In the genomic region with DNA sequence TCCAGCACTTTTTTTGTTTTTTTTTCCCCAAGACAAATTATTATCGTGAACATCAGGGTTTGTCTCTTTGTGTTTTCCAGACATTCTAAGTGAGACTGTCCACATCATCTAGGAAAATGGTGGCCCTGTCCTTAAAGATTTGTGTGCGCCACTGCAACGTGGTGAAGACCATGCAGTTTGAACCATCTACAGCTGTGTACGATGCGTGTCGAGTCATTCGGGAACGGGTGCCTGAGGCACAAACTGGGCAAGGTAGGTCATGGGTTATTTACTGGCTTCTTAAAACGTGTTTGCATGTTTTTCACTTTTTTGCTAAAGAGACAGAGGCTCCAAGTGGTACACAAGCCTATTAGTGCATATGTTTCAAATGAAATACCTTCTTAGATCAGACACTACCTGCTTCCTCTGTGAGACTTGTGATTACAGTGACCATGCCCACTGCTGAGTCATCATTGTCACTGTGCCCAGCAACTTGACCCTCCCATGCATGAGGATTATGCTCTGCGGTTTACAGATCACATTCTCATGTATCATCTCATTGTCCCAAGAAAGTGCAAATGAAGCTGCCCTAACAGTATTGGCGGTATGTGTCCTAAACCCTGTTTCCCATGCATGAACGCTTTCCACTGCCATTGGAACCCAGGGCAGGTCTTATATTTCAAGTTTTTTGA, we compare ENCODE assay signal across 10 cellular contexts.
A peak's percentile ranks its signal among the peaks of the same experiment; 100 is the strongest.
DNase-seq lines count a peak whose midpoint lies in the region; ATAC-seq, FAIRE-seq and TF ChIP-seq lines count a peak whose summit lies in the region.
"Had no signal": no experiment of that assay in that cellular context is flagged by ENCODE, and none has a peak within 500 bp of the region (broad histone marks: within the 10 kb centered on the region; RNA-seq: fewer than 3 reads in every experiment).

No MANE protein-coding gene starts in this region.

- no peak overlapping the region for H4K5ac ChIP-seq in H1 (ENCODE audit: insufficient read length, low read depth, low read length)

- peaks cover 15% of the 10 kb centered on the region for H3K4me1 Mint-ChIP-seq in neural progenitor cell

- H2AK5ac ChIP-seq in H1 (ENCODE audit: low read depth, low read length) = no peak overlapping the region; the same call in 1 of the 2 replicates

- H2BK20ac ChIP-seq in H1 (ENCODE audit: low read length) = no peak overlapping the region

- TF ChIP-seq POLR2A in H1 (IDR thresholded peaks at IDR 0.05; ENCODE audit: control extremely low read depth in 1 of 2, low read depth in 2 of 2, low read length in 2 of 2) = no peak

- H3K27me3 ChIP-seq in H1 (replicated peaks in 1 of 4; ENCODE audit: control insufficient read depth in 3 of 4, extremely low read depth in 1 of 4, insufficient read depth in 3 of 4, low read length in 3 of 4) (no peaks in the 10 kb centered on the region), psoas muscle (ENCODE audit: insufficient read depth in 3 of 3, low read length in 2 of 3) (no peaks in the 10 kb centered on the region), neural progenitor cell (no peaks in the 10 kb centered on the region)
- H3K27me3 ChIP-seq: esophagus squamous epithelium had no signal

- ATAC-seq in psoas muscle (peak; percentile 85 to 91 (median 89)), HG03095 (IDR thresholded peaks at IDR 0.05; ENCODE audit: unreplicated experiment) (no peak)

- H3F3A ChIP-seq in neural progenitor cell (ENCODE audit: low read depth) = no peaks in the 10 kb centered on the region

- no peak overlapping the region for H3K27ac ChIP-seq in H1 (ENCODE audit: low read depth, low read length)
- H3K27ac ChIP-seq in psoas muscle = peak overlapping the region; percentile 72
- no peak overlapping the region for H3K27ac ChIP-seq in neural progenitor cell

- H3K79me2 ChIP-seq in H1 (ENCODE audit: control insufficient read depth in 1 of 2, insufficient read depth in 2 of 2, low read length in 2 of 2) = no peaks in the 10 kb centered on the region
- H3K79me2 ChIP-seq in neural progenitor cell (ENCODE audit: low read depth) = no peaks in the 10 kb centered on the region

- H4K20me1 ChIP-seq in H1 (replicated peaks in 1 of 2; ENCODE audit: control insufficient read depth in 1 of 2, insufficient read depth in 2 of 2, low read length in 2 of 2) = no peaks in the 10 kb centered on the region
- H4K20me1 ChIP-seq in neural progenitor cell (ENCODE audit: low read depth) = no peaks in the 10 kb centered on the region

- no peak for TF ChIP-seq RAD21 in H1 (IDR thresholded peaks at IDR 0.05 in 1 of 2, conservative IDR thresholded peaks at IDR 0.05 in 1 of 2; ENCODE audit: low read depth in 2 of 2, low read length in 2 of 2)

- H3K4me1 ChIP-seq in H1 (replicated peaks in 1 of 4; ENCODE audit: control insufficient read depth in 3 of 4, insufficient read depth in 4 of 4, low read length in 3 of 4) = peaks cover 1 to 7% (median 3%) of the 10 kb centered on the region in 4 experiments; a peak in 5 of 7 replicates
- peaks cover 24% of the 10 kb centered on the region for H3K4me1 ChIP-seq in psoas muscle
- H3K4me1 ChIP-seq in neural progenitor cell = peaks cover 8% of the 10 kb centered on the region

- H2BK15ac ChIP-seq in H1 (ENCODE audit: low read length) = no peak overlapping the region

- TF ChIP-seq CTCF in H1 (IDR thresholded peaks at IDR 0.05; ENCODE audit: control extremely low read depth in 1 of 3, insufficient read depth in 1 of 3, low read depth in 1 of 3, low read length in 3 of 3) = no peak
- no peak for TF ChIP-seq CTCF in psoas muscle (IDR thresholded peaks at IDR 0.05)
- no peak for TF ChIP-seq CTCF in neural progenitor cell (IDR thresholded peaks at IDR 0.05)

- H3K9ac ChIP-seq in H1 (replicated peaks in 1 of 4; ENCODE audit: extremely low read depth in 1 of 4, low read depth in 3 of 4, low read length in 3 of 4) = no peak overlapping the region
- no peak overlapping the region for H3K9ac ChIP-seq in neural progenitor cell

- no peaks in the 10 kb centered on the region for H3K9me3 Mint-ChIP-seq in neural progenitor cell

- H2AFZ ChIP-seq in H1 (ENCODE audit: low read length) = no peak overlapping the region
- no peak overlapping the region for H2AFZ ChIP-seq in neural progenitor cell (replicated peaks)

- DNase-seq in GM04504 (ENCODE audit: low read depth) (peak; percentile 78), NCI-H69 (lab: John Stamatoyannopoulos, UW) (peak; percentile 23), H1 (ENCODE audit: low read depth in 1 of 2, low spot score in 2 of 2) (no peak), psoas muscle (peak; percentile 62 to 78), hippocampal formation (lab: John Stamatoyannopoulos, UW) (no peak), neural progenitor cell (ENCODE audit: low spot score) (no peak)
- no peak for DNase-seq in activated CD8-positive, alpha-beta memory T cell treated with anti-CD3 and anti-CD28 coated beads, Interleukin-2, amount 50 U/mL, for 4 hours
- DNase-seq: esophagus squamous epithelium had no signal

- H3K23me2 ChIP-seq in H1 (ENCODE audit: low read depth, low read length) = no peaks in the 10 kb centered on the region

- no peak overlapping the region for H4K8ac ChIP-seq in H1 (ENCODE audit: extremely low read depth, insufficient read depth, low read length)

- H4K91ac ChIP-seq in H1 (replicated peaks; ENCODE audit: insufficient read length, low read length) = peak overlapping the region; percentile 72

- H3K36me3 ChIP-seq in H1 (ENCODE audit: control insufficient read depth in 2 of 4, insufficient read depth in 4 of 4, low read length in 3 of 4) (no peaks in the 10 kb centered on the region), psoas muscle (ENCODE audit: insufficient read depth in 1 of 2, low read depth in 1 of 2) (peaks cover 0 to 7% of the 10 kb centered on the region in 2 donors), neural progenitor cell (no peaks in the 10 kb centered on the region)

- TF ChIP-seq EP300 in H1 (IDR thresholded peaks at IDR 0.05; ENCODE audit: borderline replicate concordance in 1 of 2, low read depth in 2 of 2, low read length in 2 of 2) = no peak

- FAIRE-seq in H1 (lab: Jason Lieb, UNC) = no peak
- FAIRE-seq: GM18507 had no signal

- no peak overlapping the region for H3K4me3 Mint-ChIP-seq in neural progenitor cell

- no peak overlapping the region for H3K23ac ChIP-seq in H1 (ENCODE audit: insufficient read length)

- H3K56ac ChIP-seq in H1 (replicated peaks; ENCODE audit: insufficient read length, low read depth, low read length) = no peak overlapping the region

- CTCF ChIA-PET in H1 (lab: Charles Lee; ENCODE audit: partially characterized antibody) = interaction anchor here (0.8 to 1.7 kb wide), 3 partner anchors 17 to 96 kb away, joined by 3 read pairs; no protein-coding TSS in a partner anchor

- H3K9me3 ChIP-seq in H1 (ENCODE audit: insufficient read depth in 2 of 2, low read depth in 1 of 2, low read length in 1 of 2) = no peaks in the 10 kb centered on the region
- H3K9me3 ChIP-seq in psoas muscle = no peaks in the 10 kb centered on the region
- no peaks in the 10 kb centered on the region for H3K9me3 ChIP-seq in neural progenitor cell (ENCODE audit: low read depth)
- H3K9me3 ChIP-seq: esophagus squamous epithelium had no signal

- no peaks in the 10 kb centered on the region for H3K27me3 Mint-ChIP-seq in neural progenitor cell (ENCODE audit: insufficient read depth, low read depth)

- no peak overlapping the region for H3K4me3 ChIP-seq in H1 (ENCODE audit: extremely low read depth in 1 of 4, insufficient read depth in 2 of 4, low read depth in 3 of 4, low read length in 4 of 4)
- peak overlapping the region; percentile 41 for H3K4me3 ChIP-seq in psoas muscle
- H3K4me3 ChIP-seq in neural progenitor cell = no peak overlapping the region
- H3K4me3 ChIP-seq: esophagus squamous epithelium had no signal

- 92% methylated on average over 12 of the region's 12 CpGs; no CpG with 5 or more reads in 1 of the 2 experiments for WGBS in H1 (ENCODE audit: extremely low coverage in 1 of 2, insufficient coverage in 1 of 2, insufficient read length in 1 of 2, insufficient replicate concordance in 2 of 2, low coverage in 1 of 2, low lambda C conversion rate in 2 of 2, missing lambda C conversion rate in 1 of 2), 2 experiments
- WGBS in psoas muscle, 3 donors = 38 to 51% (median 39%) methylated on average over 12 of the region's 12 CpGs

- H3K4me2 ChIP-seq in H1 (ENCODE audit: insufficient read depth in 1 of 2, low read depth in 2 of 2, low read length in 2 of 2) (no peak overlapping the region), neural progenitor cell (no peak overlapping the region)

- H3K79me1 ChIP-seq in H1 (ENCODE audit: low read depth, low read length) = no peaks in the 10 kb centered on the region

- H3K14ac ChIP-seq in H1 (ENCODE audit: insufficient read length) = no peak overlapping the region

- H2BK120ac ChIP-seq in H1 (replicated peaks; ENCODE audit: low read depth, low read length) = no peak overlapping the region

- H3K4ac ChIP-seq in H1 (replicated peaks; ENCODE audit: insufficient read length, low read depth, low read length) = no peak overlapping the region

- intact Hi-C loops in psoas muscle (cut with DNase I) = loop anchor here in 1 of 2 donors (5.0 kb wide), 2 partner anchors 175 to 190 kb away; no protein-coding TSS in a partner anchor

- no peak overlapping the region for H3K27ac Mint-ChIP-seq in neural progenitor cell

- peaks cover 4% of the 10 kb centered on the region for H3K36me3 Mint-ChIP-seq in neural progenitor cell

- H2BK12ac ChIP-seq in H1 (ENCODE audit: low read depth, low read length) = no peak overlapping the region

- POLR2A ChIA-PET in H1 (lab: Charles Lee; ENCODE audit: partially characterized antibody) = no interaction called here

- H2BK5ac ChIP-seq in H1 (ENCODE audit: low read depth, low read length) = no peak overlapping the region

- H3K18ac ChIP-seq in H1 (ENCODE audit: extremely low read depth, low read length) = no peak overlapping the region

TF ChIP-seq in H1, 55 proteins besides CTCF, POLR2A, EP300 and RAD21:
- no peak for TF ChIP-seq EGR1 (IDR thresholded peaks at IDR 0.05; ENCODE audit: borderline replicate concordance, low read depth, low read length)
- no peak for TF ChIP-seq RNF2 (IDR thresholded peaks at IDR 0.05; ENCODE audit: borderline replicate concordance, low read depth, low read length, missing control alignments, poor library complexity, severe bottlenecking)
- no peak for TF ChIP-seq CHD2 (IDR thresholded peaks at IDR 0.05; ENCODE audit: low read length)
- peak; percentile 48; the same call in 1 of the 2 replicates for TF ChIP-seq BACH1 (IDR thresholded peaks at IDR 0.05; ENCODE audit: low read length)
- peak; percentile 29; the same call in 1 of the 2 replicates for TF ChIP-seq MAFK (IDR thresholded peaks at IDR 0.05; ENCODE audit: low read depth, low read length)
- TF ChIP-seq POU5F1 (IDR thresholded peaks at IDR 0.05; ENCODE audit: low read depth, low read length) = no peak
- TF ChIP-seq TBP (IDR thresholded peaks at IDR 0.05; ENCODE audit: low read depth, low read length) = no peak
- no peak for TF ChIP-seq NANOG (IDR thresholded peaks at IDR 0.05; ENCODE audit: insufficient read depth, low read depth, low read length, poor library complexity, severe bottlenecking)

Comparison
In these comparisons a context has a peak if more than half of its experiments do, and no peak if none do; other contexts are left out.
1. DNase-seq: peak in GM04504 (single experiment), NCI-H69 (single experiment) and psoas muscle (2 of 2); none in H1 (0 of 2), activated CD8-positive, alpha-beta memory T cell treated with anti-CD3 and anti-CD28 coated beads, Interleukin-2, amount 50 U/mL, for 4 hours (single experiment), hippocampal formation (0 of 2) and neural progenitor cell (single experiment).